ENCODE assay signal across 1 cellular context in the genomic region with DNA sequence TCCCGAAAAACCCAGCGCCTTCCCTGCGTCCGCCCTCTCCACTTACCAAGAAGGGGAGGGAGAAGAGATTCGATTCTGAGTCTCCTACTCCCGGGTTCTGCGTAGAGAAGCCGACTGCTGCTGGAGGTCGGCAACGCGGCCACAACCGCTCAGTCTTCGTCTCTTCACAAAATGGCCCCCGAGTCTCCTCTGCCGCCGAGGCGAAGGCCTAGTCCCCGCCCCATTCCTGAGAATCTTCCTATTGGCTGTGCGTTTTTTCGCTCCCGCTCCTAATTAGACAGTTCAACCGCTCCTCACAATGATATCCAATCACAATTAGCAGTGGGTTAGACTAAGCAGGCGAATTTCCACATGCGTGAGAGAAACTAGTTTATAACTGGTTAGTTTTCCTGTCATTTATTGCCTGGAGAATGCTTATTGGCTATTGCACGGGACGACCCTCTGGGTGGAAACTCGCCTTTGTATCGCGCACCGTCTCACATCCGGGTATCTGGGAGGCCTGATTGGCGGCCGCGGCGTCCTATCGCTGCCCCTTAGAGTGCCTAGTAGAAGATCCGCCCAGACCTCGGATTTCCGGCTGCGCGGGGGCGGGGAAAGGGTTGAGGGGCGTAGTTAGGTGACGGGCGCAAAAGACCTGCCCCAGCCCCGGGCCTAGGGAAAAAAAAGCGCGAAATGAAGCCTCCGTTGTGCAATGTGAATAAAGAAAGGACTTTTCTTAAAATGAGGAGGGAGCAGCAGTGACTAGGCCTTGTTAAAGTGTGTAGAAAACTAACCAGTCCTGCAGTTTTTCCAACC.
TF ChIP-seq lines count a peak whose summit lies in the region.

A gene (minus strand): TSS at position 191 of the 795 bp plus-strand sequence. CDS start 35,249 bp downstream, outside the sequence.

TF ChIP-seq in HEK293, 187 proteins besides CTCF, POLR2A, EP300 and RAD21 (continued from another document and continues in another):
- TF ChIP-seq, protein P1, sequence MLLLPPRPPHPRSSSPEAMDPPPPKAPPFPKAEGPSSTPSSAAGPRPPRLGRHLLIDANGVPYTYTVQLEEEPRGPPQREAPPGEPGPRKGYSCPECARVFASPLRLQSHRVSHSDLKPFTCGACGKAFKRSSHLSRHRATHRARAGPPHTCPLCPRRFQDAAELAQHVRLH (tag by site-specific recombination; IDR thresholded peaks at IDR 0.05) = peak; percentile 74
- TF ChIP-seq ZNF2 (tag by site-specific recombination; IDR thresholded peaks at IDR 0.05) (peak; percentile 67; the same call in 1 of the 2 replicates), KLF16 (tag by site-specific recombination; IDR thresholded peaks at IDR 0.05) (peak; percentile 49; the same call in 1 of the 2 replicates), ZNF501 (tag by site-specific recombination; IDR thresholded peaks at IDR 0.05) (no peak), ZSCAN23 (tag by site-specific recombination; IDR thresholded peaks at IDR 0.05) (peak; percentile 44; the same call in 1 of the 2 replicates), KLF1 (tag by site-specific recombination; IDR thresholded peaks at IDR 0.05) (peak; percentile 37; the same call in 1 of the 2 replicates), ZNF19 (tag by site-specific recombination; IDR thresholded peaks at IDR 0.05; ENCODE audit: low read depth) (no peak), ZFP69B (tag by site-specific recombination; IDR thresholded peaks at IDR 0.05) (no peak), SP3 (tag by site-specific recombination; IDR thresholded peaks at IDR 0.05) (peak; percentile 97), YY1 (tag by site-specific recombination; IDR thresholded peaks at IDR 0.05) (peak; percentile 69), SP7 (tag by site-specific recombination; IDR thresholded peaks at IDR 0.05) (peak; percentile 46), KLF10 (tag by site-specific recombination; IDR thresholded peaks at IDR 0.05) (0 out of 2 replicates have a peak, but pooled peaks have one; percentile 25), ZNF335 (tag by site-specific recombination; conservative IDR thresholded peaks at IDR 0.05) (peak; percentile 50), ZNF311 (tag by site-specific recombination; IDR thresholded peaks at IDR 0.05; ENCODE audit: borderline replicate concordance) (no peak), SP2 (tag by site-specific recombination; IDR thresholded peaks at IDR 0.05) (peak; percentile 97), TRIM28 (IDR thresholded peaks at IDR 0.05; ENCODE audit: borderline replicate concordance, low read length) (peak; percentile 58; the same call in 1 of the 2 replicates), ZNF76 (tag by site-specific recombination; IDR thresholded peaks at IDR 0.05; ENCODE audit: borderline replicate concordance, low read depth) (0 out of 2 replicates have a peak, but pooled peaks have one; percentile 33), ZEB2 (tag by site-specific recombination; IDR thresholded peaks at IDR 0.05) (0 out of 2 replicates have a peak, but pooled peaks have one; percentile 37), ZNF777 (tag by site-specific recombination; IDR thresholded peaks at IDR 0.05; ENCODE audit: borderline replicate concordance) (no peak), KLF8 (tag by site-specific recombination; IDR thresholded peaks at IDR 0.05) (peak; percentile 66; the same call in 1 of the 2 replicates), ZNF394 (tag by site-specific recombination; IDR thresholded peaks at IDR 0.05; ENCODE audit: borderline replicate concordance) (peak; percentile 58; the same call in 1 of the 2 replicates), KLF7 (tag by site-specific recombination; IDR thresholded peaks at IDR 0.05; ENCODE audit: borderline replicate concordance) (0 out of 2 replicates have a peak, but pooled peaks have one; percentile 26), ZNF561 (tag by site-specific recombination; IDR thresholded peaks at IDR 0.05; ENCODE audit: borderline replicate concordance) (peak; percentile 93), ZNF140 (tag by site-specific recombination; IDR thresholded peaks at IDR 0.05) (no peak), ZXDB (tag by site-specific recombination; IDR thresholded peaks at IDR 0.05) (peak; percentile 71)
- TF ChIP-seq, protein P2, sequence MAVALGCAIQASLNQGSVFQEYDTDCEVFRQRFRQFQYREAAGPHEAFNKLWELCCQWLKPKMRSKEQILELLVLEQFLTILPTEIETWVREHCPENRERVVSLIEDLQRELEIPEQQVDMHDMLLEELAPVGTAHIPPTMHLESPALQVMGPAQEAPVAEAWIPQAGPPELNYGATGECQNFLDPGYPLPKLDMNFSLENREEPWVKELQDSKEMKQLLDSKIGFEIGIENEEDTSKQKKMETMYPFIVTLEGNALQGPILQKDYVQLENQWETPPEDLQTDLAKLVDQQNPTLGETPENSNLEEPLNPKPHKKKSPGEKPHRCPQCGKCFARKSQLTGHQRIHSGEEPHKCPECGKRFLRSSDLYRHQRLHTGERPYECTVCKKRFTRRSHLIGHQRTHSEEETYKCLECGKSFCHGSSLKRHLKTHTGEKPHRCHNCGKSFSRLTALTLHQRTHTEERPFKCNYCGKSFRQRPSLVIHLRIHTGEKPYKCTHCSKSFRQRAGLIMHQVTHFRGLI (tag by site-specific recombination; IDR thresholded peaks at IDR 0.05) = no peak
- TF ChIP-seq, protein P3, sequence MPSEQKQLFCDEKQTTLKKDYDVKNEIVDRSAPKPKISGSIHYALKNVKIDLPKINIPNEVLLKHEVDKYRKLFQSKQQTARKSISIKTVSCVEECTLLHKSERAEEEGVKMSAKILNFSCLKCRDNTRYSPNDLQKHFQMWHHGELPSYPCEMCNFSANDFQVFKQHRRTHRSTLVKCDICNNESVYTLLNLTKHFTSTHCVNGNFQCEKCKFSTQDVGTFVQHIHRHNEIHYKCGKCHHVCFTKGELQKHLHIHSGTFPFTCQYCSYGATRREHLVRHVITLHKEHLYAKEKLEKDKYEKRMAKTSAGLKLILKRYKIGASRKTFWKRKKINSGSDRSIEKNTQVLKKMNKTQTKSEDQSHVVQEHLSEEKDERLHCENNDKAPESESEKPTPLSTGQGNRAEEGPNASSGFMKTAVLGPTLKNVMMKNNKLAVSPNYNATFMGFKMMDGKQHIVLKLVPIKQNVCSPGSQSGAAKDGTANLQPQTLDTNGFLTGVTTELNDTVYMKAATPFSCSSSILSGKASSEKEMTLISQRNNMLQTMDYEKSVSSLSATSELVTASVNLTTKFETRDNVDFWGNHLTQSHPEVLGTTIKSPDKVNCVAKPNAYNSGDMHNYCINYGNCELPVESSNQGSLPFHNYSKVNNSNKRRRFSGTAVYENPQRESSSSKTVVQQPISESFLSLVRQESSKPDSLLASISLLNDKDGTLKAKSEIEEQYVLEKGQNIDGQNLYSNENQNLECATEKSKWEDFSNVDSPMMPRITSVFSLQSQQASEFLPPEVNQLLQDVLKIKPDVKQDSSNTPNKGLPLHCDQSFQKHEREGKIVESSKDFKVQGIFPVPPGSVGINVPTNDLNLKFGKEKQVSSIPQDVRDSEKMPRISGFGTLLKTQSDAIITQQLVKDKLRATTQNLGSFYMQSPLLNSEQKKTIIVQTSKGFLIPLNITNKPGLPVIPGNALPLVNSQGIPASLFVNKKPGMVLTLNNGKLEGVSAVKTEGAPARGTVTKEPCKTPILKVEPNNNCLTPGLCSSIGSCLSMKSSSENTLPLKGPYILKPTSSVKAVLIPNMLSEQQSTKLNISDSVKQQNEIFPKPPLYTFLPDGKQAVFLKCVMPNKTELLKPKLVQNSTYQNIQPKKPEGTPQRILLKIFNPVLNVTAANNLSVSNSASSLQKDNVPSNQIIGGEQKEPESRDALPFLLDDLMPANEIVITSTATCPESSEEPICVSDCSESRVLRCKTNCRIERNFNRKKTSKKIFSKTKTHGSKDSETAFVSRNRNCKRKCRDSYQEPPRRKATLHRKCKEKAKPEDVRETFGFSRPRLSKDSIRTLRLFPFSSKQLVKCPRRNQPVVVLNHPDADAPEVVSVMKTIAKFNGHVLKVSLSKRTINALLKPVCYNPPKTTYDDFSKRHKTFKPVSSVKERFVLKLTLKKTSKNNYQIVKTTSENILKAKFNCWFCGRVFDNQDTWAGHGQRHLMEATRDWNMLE (tag by site-specific recombination; conservative IDR thresholded peaks at IDR 0.05; ENCODE audit: low read depth) = peak; percentile 69
- TF ChIP-seq, protein P4, sequence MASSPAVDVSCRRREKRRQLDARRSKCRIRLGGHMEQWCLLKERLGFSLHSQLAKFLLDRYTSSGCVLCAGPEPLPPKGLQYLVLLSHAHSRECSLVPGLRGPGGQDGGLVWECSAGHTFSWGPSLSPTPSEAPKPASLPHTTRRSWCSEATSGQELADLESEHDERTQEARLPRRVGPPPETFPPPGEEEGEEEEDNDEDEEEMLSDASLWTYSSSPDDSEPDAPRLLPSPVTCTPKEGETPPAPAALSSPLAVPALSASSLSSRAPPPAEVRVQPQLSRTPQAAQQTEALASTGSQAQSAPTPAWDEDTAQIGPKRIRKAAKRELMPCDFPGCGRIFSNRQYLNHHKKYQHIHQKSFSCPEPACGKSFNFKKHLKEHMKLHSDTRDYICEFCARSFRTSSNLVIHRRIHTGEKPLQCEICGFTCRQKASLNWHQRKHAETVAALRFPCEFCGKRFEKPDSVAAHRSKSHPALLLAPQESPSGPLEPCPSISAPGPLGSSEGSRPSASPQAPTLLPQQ (tag by site-specific recombination; IDR thresholded peaks at IDR 0.05) = peak; percentile 67
- TF ChIP-seq, protein P5, sequence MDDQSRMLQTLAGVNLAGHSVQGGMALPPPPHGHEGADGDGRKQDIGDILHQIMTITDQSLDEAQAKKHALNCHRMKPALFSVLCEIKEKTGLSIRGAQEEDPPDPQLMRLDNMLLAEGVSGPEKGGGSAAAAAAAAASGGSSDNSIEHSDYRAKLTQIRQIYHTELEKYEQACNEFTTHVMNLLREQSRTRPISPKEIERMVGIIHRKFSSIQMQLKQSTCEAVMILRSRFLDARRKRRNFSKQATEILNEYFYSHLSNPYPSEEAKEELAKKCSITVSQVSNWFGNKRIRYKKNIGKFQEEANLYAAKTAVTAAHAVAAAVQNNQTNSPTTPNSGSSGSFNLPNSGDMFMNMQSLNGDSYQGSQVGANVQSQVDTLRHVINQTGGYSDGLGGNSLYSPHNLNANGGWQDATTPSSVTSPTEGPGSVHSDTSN (CRISPR knock-in tag; IDR thresholded peaks at IDR 0.05) = peak; percentile 95
- TF ChIP-seq, protein P6, sequence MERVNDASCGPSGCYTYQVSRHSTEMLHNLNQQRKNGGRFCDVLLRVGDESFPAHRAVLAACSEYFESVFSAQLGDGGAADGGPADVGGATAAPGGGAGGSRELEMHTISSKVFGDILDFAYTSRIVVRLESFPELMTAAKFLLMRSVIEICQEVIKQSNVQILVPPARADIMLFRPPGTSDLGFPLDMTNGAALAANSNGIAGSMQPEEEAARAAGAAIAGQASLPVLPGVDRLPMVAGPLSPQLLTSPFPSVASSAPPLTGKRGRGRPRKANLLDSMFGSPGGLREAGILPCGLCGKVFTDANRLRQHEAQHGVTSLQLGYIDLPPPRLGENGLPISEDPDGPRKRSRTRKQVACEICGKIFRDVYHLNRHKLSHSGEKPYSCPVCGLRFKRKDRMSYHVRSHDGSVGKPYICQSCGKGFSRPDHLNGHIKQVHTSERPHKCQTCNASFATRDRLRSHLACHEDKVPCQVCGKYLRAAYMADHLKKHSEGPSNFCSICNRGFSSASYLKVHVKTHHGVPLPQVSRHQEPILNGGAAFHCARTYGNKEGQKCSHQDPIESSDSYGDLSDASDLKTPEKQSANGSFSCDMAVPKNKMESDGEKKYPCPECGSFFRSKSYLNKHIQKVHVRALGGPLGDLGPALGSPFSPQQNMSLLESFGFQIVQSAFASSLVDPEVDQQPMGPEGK (tag by site-specific recombination; IDR thresholded peaks at IDR 0.05) = peak; percentile 69
- TF ChIP-seq, protein P7, sequence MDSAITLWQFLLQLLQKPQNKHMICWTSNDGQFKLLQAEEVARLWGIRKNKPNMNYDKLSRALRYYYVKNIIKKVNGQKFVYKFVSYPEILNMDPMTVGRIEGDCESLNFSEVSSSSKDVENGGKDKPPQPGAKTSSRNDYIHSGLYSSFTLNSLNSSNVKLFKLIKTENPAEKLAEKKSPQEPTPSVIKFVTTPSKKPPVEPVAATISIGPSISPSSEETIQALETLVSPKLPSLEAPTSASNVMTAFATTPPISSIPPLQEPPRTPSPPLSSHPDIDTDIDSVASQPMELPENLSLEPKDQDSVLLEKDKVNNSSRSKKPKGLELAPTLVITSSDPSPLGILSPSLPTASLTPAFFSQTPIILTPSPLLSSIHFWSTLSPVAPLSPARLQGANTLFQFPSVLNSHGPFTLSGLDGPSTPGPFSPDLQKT (IDR thresholded peaks at IDR 0.05; ENCODE audit: borderline replicate concordance, low read depth, low read length) = peak; percentile 69
- TF ChIP-seq, protein P8, sequence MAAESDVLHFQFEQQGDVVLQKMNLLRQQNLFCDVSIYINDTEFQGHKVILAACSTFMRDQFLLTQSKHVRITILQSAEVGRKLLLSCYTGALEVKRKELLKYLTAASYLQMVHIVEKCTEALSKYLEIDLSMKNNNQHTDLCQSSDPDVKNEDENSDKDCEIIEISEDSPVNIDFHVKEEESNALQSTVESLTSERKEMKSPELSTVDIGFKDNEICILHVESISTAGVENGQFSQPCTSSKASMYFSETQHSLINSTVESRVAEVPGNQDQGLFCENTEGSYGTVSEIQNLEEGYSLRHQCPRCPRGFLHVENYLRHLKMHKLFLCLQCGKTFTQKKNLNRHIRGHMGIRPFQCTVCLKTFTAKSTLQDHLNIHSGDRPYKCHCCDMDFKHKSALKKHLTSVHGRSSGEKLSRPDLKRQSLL (tag by site-specific recombination; IDR thresholded peaks at IDR 0.05) = no peak
- TF ChIP-seq, protein P9, sequence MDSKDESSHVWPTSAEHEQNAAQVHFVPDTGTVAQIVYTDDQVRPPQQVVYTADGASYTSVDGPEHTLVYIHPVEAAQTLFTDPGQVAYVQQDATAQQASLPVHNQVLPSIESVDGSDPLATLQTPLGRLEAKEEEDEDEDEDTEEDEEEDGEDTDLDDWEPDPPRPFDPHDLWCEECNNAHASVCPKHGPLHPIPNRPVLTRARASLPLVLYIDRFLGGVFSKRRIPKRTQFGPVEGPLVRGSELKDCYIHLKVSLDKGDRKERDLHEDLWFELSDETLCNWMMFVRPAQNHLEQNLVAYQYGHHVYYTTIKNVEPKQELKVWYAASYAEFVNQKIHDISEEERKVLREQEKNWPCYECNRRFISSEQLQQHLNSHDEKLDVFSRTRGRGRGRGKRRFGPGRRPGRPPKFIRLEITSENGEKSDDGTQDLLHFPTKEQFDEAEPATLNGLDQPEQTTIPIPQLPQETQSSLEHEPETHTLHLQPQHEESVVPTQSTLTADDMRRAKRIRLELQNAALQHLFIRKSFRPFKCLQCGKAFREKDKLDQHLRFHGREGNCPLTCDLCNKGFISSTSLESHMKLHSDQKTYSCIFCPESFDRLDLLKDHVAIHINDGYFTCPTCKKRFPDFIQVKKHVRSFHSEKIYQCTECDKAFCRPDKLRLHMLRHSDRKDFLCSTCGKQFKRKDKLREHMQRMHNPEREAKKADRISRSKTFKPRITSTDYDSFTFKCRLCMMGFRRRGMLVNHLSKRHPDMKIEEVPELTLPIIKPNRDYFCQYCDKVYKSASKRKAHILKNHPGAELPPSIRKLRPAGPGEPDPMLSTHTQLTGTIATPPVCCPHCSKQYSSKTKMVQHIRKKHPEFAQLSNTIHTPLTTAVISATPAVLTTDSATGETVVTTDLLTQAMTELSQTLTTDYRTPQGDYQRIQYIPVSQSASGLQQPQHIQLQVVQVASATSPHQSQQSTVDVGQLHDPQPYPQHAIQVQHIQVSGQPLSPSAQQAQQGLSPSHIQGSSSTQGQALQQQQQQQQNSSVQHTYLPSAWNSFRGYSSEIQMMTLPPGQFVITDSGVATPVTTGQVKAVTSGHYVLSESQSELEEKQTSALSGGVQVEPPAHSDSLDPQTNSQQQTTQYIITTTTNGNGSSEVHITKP (tag by site-specific recombination; IDR thresholded peaks at IDR 0.05) = peak; percentile 41; the same call in 1 of the 2 replicates
